ENCODE assay signal across 8 cellular contexts in the genomic region with DNA sequence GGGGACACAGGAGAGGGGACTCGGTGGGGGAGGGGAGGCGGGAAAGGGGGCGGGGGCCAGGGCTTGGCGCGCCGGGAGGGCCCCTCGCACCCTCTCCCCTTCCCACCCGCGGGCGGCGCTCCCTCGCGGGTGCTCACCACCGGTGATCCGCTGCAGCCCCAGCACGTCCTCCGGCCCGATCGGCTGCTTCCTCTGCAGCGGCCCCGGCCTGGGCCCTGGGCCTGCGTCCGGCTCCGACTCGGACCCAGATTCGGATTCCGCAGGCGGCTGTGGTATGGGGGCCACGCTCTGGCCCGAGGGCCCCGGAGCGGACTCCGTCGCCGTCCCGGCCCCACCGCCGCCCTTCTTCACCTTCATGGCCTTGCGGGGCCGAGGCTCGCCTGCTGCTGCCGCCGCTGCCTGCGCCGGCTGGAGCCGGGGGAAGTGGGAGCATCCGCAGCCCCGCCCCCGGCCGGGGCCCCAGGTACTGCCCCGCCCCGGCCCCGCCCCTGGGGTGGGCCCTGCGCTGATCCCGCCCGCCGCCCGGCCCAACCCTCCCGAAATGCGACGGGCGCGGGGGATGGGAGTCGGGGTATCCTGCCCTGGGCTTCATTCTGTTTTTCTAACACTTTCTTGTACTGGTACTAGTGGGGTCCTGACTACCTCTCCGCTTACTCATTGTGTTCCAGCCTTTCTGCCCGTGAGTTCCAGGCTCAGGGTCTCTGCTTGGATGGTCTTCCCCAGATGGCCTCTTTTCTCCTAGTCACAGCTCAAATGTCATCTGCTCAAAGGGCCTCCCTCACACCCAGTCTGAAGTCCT.
DNase-seq lines count a peak whose midpoint lies in the region; ATAC-seq lines count a peak whose summit lies in the region.

Gene UNC119, minus strand, starts transcription at position 424 of the 799 bp plus-strand sequence. Its CDS starts 67 bp downstream, at position 357.

- peaks cover 28% of the 10 kb centered on the region for H3K36me3 Mint-ChIP-seq in memory B cell

- H3K27me3 Mint-ChIP-seq in memory B cell, result no peaks in the 10 kb centered on the region

- no peaks in the 10 kb centered on the region for H3K9me3 ChIP-seq in effector memory CD4-positive, alpha-beta T cell (ENCODE audit: control insufficient read depth, low read length)

- DNase-seq in NCI-H2081 (lab: John Stamatoyannopoulos, UW) (peak; percentile 51 to 59), NCI-H2081 treated with DMSO at 0.1 percent for 48 hours (lab: John Stamatoyannopoulos, UW) (no peak), NCI-H748 (lab: John Stamatoyannopoulos, UW; ENCODE audit: unreplicated experiment) (peak; percentile 86), memory B cell (ENCODE audit: low spot score in 2 of 2) (peak; percentile 70 to 78)
- DNase-seq in activated CD8-positive, alpha-beta memory T cell treated with anti-CD3 and anti-CD28 coated beads for 1 hour (ENCODE audit: extremely low read depth in 1 of 2, low read depth in 1 of 2), result peak; percentile 19 to 72
- peak; percentile 60 to 71 (median 67) for DNase-seq in effector memory CD4-positive, alpha-beta T cell
- DNase-seq in stimulated activated CD8-positive, alpha-beta memory T cell treated with anti-CD3 and anti-CD28 coated beads, Interleukin-12 subunit alpha, Interleukin-12 subunit beta, amount 100 ng/mL, for 1 hour (ENCODE audit: low read depth), result peak; percentile 61

- peak within 1 kb of the TSS; percentile 77 for H3K4me3 ChIP-seq in effector memory CD4-positive, alpha-beta T cell (ENCODE audit: insufficient read depth, low read depth, low read length, poor library complexity, severe bottlenecking)

- H3K27ac ChIP-seq in effector memory CD4-positive, alpha-beta T cell (ENCODE audit: insufficient read depth, low read length, poor library complexity, severe bottlenecking), result peak within 1 kb of the TSS; percentile 89

- peak within 1 kb of the TSS; percentile 94 for H3K27ac Mint-ChIP-seq in memory B cell

- H3K4me1 ChIP-seq in effector memory CD4-positive, alpha-beta T cell (ENCODE audit: control insufficient read depth, insufficient read depth, low read length, poor library complexity, severe bottlenecking), result peaks cover 40% of the 10 kb centered on the region

- peak within 1 kb of the TSS; percentile 94 for H3K4me3 Mint-ChIP-seq in memory B cell

- H3K4me1 Mint-ChIP-seq in memory B cell, result peaks cover 49% of the 10 kb centered on the region

- no peaks in the 10 kb centered on the region for H3K27me3 ChIP-seq in effector memory CD4-positive, alpha-beta T cell (replicated peaks; ENCODE audit: control insufficient read depth, insufficient read depth, low read length, poor library complexity, severe bottlenecking)

- no peaks in the 10 kb centered on the region for H3K9me3 Mint-ChIP-seq in memory B cell

- H3K36me3 ChIP-seq in effector memory CD4-positive, alpha-beta T cell (ENCODE audit: control insufficient read depth, insufficient read depth, low read length), result peaks cover 38% of the 10 kb centered on the region

- ATAC-seq in HG03135 (IDR thresholded peaks at IDR 0.05; ENCODE audit: unreplicated experiment), result peak; percentile 65
- peak; percentile 56 for ATAC-seq in memory B cell (ENCODE audit: low read depth)
